ENCODE assay signal across 2 cellular contexts in the genomic region with DNA sequence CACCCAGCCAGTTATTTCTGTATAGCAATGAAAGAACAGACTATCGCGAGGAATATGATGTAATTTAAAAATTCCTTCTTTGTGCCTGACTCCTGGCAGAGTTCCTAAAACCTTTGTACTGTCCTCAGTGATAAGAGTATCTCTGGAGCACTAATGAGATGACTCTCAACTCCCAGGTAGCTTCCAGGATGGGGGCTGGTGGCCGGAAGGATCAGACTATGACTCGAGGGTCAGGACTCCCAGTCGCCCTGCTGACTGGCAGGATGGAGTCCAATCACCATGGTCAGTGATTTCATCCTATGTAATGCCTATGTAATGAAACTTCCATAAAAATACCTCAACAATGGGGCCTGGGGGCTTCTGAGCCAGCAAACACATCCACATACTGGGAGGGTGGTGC.
TF ChIP-seq lines count a peak whose summit lies in the region.

No MANE protein-coding gene starts in this region.

TF ChIP-seq in HepG2, 621 proteins besides CTCF, POLR2A, EP300 and RAD21:
- TF ChIP-seq, protein P1, sequence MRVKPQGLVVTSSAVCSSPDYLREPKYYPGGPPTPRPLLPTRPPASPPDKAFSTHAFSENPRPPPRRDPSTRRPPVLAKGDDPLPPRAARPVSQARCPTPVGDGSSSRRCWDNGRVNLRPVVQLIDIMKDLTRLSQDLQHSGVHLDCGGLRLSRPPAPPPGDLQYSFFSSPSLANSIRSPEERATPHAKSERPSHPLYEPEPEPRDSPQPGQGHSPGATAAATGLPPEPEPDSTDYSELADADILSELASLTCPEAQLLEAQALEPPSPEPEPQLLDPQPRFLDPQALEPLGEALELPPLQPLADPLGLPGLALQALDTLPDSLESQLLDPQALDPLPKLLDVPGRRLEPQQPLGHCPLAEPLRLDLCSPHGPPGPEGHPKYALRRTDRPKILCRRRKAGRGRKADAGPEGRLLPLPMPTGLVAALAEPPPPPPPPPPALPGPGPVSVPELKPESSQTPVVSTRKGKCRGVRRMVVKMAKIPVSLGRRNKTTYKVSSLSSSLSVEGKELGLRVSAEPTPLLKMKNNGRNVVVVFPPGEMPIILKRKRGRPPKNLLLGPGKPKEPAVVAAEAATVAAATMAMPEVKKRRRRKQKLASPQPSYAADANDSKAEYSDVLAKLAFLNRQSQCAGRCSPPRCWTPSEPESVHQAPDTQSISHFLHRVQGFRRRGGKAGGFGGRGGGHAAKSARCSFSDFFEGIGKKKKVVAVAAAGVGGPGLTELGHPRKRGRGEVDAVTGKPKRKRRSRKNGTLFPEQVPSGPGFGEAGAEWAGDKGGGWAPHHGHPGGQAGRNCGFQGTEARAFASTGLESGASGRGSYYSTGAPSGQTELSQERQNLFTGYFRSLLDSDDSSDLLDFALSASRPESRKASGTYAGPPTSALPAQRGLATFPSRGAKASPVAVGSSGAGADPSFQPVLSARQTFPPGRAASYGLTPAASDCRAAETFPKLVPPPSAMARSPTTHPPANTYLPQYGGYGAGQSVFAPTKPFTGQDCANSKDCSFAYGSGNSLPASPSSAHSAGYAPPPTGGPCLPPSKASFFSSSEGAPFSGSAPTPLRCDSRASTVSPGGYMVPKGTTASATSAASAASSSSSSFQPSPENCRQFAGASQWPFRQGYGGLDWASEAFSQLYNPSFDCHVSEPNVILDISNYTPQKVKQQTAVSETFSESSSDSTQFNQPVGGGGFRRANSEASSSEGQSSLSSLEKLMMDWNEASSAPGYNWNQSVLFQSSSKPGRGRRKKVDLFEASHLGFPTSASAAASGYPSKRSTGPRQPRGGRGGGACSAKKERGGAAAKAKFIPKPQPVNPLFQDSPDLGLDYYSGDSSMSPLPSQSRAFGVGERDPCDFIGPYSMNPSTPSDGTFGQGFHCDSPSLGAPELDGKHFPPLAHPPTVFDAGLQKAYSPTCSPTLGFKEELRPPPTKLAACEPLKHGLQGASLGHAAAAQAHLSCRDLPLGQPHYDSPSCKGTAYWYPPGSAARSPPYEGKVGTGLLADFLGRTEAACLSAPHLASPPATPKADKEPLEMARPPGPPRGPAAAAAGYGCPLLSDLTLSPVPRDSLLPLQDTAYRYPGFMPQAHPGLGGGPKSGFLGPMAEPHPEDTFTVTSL (CRISPR knock-in tag; IDR thresholded peaks at IDR 0.05; ENCODE audit: borderline replicate concordance), result no peak
- TF ChIP-seq SALL1 (CRISPR knock-in tag; IDR thresholded peaks at IDR 0.05) (no peak), ZNF367 (CRISPR knock-in tag; IDR thresholded peaks at IDR 0.05; ENCODE audit: borderline replicate concordance) (no peak), KDM2A (CRISPR knock-in tag; IDR thresholded peaks at IDR 0.05; ENCODE audit: borderline replicate concordance, low read depth) (no peak), ZNF781 (CRISPR knock-in tag; IDR thresholded peaks at IDR 0.05; ENCODE audit: borderline replicate concordance, not compliant biosample characterization) (no peak), RNF2 (conservative IDR thresholded peaks at IDR 0.05; ENCODE audit: low read depth) (no peak)

TF ChIP-seq in WTC11, 78 proteins besides CTCF, POLR2A, EP300 and RAD21 (continued from another document):
- no peak for TF ChIP-seq NFYB (CRISPR knock-in tag; conservative IDR thresholded peaks at IDR 0.05; ENCODE audit: low read depth)
- TF ChIP-seq ZNF121 (CRISPR knock-in tag; IDR thresholded peaks at IDR 0.05), result no peak
- TF ChIP-seq, protein P2, sequence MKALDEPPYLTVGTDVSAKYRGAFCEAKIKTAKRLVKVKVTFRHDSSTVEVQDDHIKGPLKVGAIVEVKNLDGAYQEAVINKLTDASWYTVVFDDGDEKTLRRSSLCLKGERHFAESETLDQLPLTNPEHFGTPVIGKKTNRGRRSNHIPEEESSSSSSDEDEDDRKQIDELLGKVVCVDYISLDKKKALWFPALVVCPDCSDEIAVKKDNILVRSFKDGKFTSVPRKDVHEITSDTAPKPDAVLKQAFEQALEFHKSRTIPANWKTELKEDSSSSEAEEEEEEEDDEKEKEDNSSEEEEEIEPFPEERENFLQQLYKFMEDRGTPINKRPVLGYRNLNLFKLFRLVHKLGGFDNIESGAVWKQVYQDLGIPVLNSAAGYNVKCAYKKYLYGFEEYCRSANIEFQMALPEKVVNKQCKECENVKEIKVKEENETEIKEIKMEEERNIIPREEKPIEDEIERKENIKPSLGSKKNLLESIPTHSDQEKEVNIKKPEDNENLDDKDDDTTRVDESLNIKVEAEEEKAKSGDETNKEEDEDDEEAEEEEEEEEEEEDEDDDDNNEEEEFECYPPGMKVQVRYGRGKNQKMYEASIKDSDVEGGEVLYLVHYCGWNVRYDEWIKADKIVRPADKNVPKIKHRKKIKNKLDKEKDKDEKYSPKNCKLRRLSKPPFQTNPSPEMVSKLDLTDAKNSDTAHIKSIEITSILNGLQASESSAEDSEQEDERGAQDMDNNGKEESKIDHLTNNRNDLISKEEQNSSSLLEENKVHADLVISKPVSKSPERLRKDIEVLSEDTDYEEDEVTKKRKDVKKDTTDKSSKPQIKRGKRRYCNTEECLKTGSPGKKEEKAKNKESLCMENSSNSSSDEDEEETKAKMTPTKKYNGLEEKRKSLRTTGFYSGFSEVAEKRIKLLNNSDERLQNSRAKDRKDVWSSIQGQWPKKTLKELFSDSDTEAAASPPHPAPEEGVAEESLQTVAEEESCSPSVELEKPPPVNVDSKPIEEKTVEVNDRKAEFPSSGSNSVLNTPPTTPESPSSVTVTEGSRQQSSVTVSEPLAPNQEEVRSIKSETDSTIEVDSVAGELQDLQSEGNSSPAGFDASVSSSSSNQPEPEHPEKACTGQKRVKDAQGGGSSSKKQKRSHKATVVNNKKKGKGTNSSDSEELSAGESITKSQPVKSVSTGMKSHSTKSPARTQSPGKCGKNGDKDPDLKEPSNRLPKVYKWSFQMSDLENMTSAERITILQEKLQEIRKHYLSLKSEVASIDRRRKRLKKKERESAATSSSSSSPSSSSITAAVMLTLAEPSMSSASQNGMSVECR (CRISPR knock-in tag; IDR thresholded peaks at IDR 0.05; ENCODE audit: borderline replicate concordance), result no peak
- TF ChIP-seq, protein P3, sequence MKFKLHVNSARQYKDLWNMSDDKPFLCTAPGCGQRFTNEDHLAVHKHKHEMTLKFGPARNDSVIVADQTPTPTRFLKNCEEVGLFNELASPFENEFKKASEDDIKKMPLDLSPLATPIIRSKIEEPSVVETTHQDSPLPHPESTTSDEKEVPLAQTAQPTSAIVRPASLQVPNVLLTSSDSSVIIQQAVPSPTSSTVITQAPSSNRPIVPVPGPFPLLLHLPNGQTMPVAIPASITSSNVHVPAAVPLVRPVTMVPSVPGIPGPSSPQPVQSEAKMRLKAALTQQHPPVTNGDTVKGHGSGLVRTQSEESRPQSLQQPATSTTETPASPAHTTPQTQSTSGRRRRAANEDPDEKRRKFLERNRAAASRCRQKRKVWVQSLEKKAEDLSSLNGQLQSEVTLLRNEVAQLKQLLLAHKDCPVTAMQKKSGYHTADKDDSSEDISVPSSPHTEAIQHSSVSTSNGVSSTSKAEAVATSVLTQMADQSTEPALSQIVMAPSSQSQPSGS (CRISPR knock-in tag; IDR thresholded peaks at IDR 0.05; ENCODE audit: borderline replicate concordance, low read depth), result no peak
